ENCODE assay signal across 2 cellular contexts in genomic region chr2:201357216-201357615, GRCh38.
TF ChIP-seq lines count a peak whose summit lies in the region.

A gene with protein sequence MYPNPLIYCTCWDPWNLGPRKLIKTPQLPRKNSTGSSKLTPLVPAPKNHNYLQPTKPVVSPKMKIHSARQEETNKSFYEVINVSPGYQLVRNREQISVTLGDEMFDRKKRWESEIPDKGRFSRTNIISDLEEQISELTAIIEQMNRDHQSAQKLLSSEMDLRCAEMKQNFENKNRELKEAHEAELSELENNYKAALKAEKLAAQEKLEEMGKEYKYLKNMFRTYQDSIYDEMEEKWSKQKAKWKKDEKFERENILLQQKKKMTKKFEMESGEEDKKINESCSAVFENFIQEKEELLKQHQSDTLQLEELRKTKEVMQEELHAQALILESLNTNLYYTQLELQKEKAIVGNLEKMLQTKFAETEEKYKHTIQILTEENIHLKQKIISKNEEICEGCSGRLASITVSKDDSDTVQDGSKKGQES (minus strand): TSS chr2:201357345. CDS start chr2:201351404, 5,941 bp downstream.

TF ChIP-seq in IMR-90, 13 proteins besides CTCF, POLR2A, EP300 and RAD21:
- no peak for TF ChIP-seq NFE2L2 (IDR thresholded peaks at IDR 0.05; ENCODE audit: low read depth, low read length)
TF ChIP-seq in IMR-90: peak in this region for 0.

TF ChIP-seq in HepG2, 621 proteins besides CTCF, POLR2A, EP300 and RAD21 (continues in another document):
- no peak for TF ChIP-seq ZHX1 (CRISPR knock-in tag; IDR thresholded peaks at IDR 0.05; ENCODE audit: low read depth)
- TF ChIP-seq RARG (CRISPR knock-in tag; IDR thresholded peaks at IDR 0.05; ENCODE audit: low read depth), result no peak
- no peak for TF ChIP-seq ZNF644 (CRISPR knock-in tag; IDR thresholded peaks at IDR 0.05; ENCODE audit: low read depth)
- no peak for TF ChIP-seq ZNF503 (CRISPR knock-in tag; IDR thresholded peaks at IDR 0.05)
- no peak for TF ChIP-seq ZNF329 (CRISPR knock-in tag; IDR thresholded peaks at IDR 0.05; ENCODE audit: low read depth)
- 0 out of 2 replicates have a peak, but pooled peaks have one; percentile 61 for TF ChIP-seq FOXJ3 (CRISPR knock-in tag; IDR thresholded peaks at IDR 0.05; ENCODE audit: borderline replicate concordance)
- TF ChIP-seq ATF7 (IDR thresholded peaks at IDR 0.05), result no peak
- TF ChIP-seq ATF7 (CRISPR knock-in tag; IDR thresholded peaks at IDR 0.05), result no peak
- no peak for TF ChIP-seq JUN (CRISPR knock-in tag; IDR thresholded peaks at IDR 0.05)
- TF ChIP-seq FOXA3 (CRISPR knock-in tag; IDR thresholded peaks at IDR 0.05), result peak; percentile 30; the same call in 1 of the 2 replicates
- no peak for TF ChIP-seq SNAI1 (CRISPR knock-in tag; IDR thresholded peaks at IDR 0.05; ENCODE audit: borderline replicate concordance)
- no peak for TF ChIP-seq ZNF557 (CRISPR knock-in tag; IDR thresholded peaks at IDR 0.05)
- no peak for TF ChIP-seq SP1 (IDR thresholded peaks at IDR 0.05)
- no peak for TF ChIP-seq SP1 (CRISPR knock-in tag; IDR thresholded peaks at IDR 0.05)
- no peak for TF ChIP-seq ATF2 (CRISPR knock-in tag; IDR thresholded peaks at IDR 0.05)
- no peak for TF ChIP-seq ZSCAN21 (CRISPR knock-in tag; IDR thresholded peaks at IDR 0.05; ENCODE audit: borderline replicate concordance)
- TF ChIP-seq, protein P1, sequence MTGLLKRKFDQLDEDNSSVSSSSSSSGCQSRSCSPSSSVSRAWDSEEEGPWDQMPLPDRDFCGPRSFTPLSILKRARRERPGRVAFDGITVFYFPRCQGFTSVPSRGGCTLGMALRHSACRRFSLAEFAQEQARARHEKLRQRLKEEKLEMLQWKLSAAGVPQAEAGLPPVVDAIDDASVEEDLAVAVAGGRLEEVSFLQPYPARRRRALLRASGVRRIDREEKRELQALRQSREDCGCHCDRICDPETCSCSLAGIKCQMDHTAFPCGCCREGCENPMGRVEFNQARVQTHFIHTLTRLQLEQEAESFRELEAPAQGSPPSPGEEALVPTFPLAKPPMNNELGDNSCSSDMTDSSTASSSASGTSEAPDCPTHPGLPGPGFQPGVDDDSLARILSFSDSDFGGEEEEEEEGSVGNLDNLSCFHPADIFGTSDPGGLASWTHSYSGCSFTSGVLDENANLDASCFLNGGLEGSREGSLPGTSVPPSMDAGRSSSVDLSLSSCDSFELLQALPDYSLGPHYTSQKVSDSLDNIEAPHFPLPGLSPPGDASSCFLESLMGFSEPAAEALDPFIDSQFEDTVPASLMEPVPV (CRISPR knock-in tag; IDR thresholded peaks at IDR 0.05), result no peak
- TF ChIP-seq, protein P2, sequence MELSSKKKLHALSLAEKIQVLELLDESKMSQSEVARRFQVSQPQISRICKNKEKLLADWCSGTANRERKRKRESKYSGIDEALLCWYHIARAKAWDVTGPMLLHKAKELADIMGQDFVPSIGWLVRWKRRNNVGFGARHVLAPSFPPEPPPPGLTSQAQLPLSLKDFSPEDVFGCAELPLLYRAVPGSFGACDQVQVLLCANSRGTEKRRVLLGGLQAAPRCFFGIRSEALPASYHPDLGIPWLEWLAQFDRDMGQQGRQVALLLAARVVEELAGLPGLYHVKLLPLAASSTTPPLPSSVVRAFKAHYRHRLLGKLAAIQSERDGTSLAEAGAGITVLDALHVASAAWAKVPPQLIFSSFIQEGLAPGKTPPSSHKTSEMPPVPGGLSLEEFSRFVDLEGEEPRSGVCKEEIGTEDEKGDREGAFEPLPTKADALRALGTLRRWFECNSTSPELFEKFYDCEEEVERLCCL (CRISPR knock-in tag; IDR thresholded peaks at IDR 0.05; ENCODE audit: borderline replicate concordance), result no peak
- TF ChIP-seq, protein P3, sequence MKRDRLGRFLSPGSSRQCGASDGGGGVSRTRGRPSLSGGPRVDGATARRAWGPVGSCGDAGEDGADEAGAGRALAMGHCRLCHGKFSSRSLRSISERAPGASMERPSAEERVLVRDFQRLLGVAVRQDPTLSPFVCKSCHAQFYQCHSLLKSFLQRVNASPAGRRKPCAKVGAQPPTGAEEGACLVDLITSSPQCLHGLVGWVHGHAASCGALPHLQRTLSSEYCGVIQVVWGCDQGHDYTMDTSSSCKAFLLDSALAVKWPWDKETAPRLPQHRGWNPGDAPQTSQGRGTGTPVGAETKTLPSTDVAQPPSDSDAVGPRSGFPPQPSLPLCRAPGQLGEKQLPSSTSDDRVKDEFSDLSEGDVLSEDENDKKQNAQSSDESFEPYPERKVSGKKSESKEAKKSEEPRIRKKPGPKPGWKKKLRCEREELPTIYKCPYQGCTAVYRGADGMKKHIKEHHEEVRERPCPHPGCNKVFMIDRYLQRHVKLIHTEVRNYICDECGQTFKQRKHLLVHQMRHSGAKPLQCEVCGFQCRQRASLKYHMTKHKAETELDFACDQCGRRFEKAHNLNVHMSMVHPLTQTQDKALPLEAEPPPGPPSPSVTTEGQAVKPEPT (CRISPR knock-in tag; IDR thresholded peaks at IDR 0.05; ENCODE audit: low read depth), result no peak
- no peak for TF ChIP-seq ZNF383 (CRISPR knock-in tag; IDR thresholded peaks at IDR 0.05; ENCODE audit: borderline replicate concordance)
- no peak for TF ChIP-seq HCFC1 (IDR thresholded peaks at IDR 0.05; ENCODE audit: low read depth, low read length)
- no peak for TF ChIP-seq ZNF605 (CRISPR knock-in tag; IDR thresholded peaks at IDR 0.05)
- TF ChIP-seq CREB3 (CRISPR knock-in tag; IDR thresholded peaks at IDR 0.05), result no peak
- TF ChIP-seq XRCC5 (optimal IDR thresholded peaks at IDR 0.05; ENCODE audit: low read length), result no peak
- TF ChIP-seq RFX1 (IDR thresholded peaks at IDR 0.05), result peak; percentile 71
- TF ChIP-seq RORA (CRISPR knock-in tag; IDR thresholded peaks at IDR 0.05), result 0 out of 2 replicates have a peak, but pooled peaks have one; percentile 13
- TF ChIP-seq TBX3 (IDR thresholded peaks at IDR 0.05; ENCODE audit: borderline replicate concordance), result no peak
- no peak for TF ChIP-seq ZNF720 (CRISPR knock-in tag; IDR thresholded peaks at IDR 0.05)
- peak; percentile 78 for TF ChIP-seq NFYC (CRISPR knock-in tag; IDR thresholded peaks at IDR 0.05)
- TF ChIP-seq, protein P4, sequence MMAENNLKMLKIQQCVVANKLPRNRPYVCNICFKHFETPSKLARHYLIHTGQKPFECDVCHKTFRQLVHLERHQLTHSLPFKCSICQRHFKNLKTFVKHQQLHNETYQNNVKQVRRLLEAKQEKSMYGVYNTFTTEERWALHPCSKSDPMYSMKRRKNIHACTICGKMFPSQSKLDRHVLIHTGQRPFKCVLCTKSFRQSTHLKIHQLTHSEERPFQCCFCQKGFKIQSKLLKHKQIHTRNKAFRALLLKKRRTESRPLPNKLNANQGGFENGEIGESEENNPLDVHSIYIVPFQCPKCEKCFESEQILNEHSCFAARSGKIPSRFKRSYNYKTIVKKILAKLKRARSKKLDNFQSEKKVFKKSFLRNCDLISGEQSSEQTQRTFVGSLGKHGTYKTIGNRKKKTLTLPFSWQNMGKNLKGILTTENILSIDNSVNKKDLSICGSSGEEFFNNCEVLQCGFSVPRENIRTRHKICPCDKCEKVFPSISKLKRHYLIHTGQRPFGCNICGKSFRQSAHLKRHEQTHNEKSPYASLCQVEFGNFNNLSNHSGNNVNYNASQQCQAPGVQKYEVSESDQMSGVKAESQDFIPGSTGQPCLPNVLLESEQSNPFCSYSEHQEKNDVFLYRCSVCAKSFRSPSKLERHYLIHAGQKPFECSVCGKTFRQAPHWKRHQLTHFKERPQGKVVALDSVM (CRISPR knock-in tag; IDR thresholded peaks at IDR 0.05), result no peak
- TF ChIP-seq RFX3 (CRISPR knock-in tag; IDR thresholded peaks at IDR 0.05), result peak; percentile 85
- peak; percentile 23; the same call in 1 of the 2 replicates for TF ChIP-seq ZMYM4 (CRISPR knock-in tag; IDR thresholded peaks at IDR 0.05)
- TF ChIP-seq ZNF550 (CRISPR knock-in tag; IDR thresholded peaks at IDR 0.05; ENCODE audit: borderline replicate concordance), result no peak
- TF ChIP-seq MXI1 (IDR thresholded peaks at IDR 0.05; ENCODE audit: borderline replicate concordance, low read depth, low read length), result 0 out of 3 replicates have a peak, but pooled peaks have one; percentile 32
- no peak for TF ChIP-seq MLLT10 (CRISPR knock-in tag; IDR thresholded peaks at IDR 0.05)
- TF ChIP-seq EHMT2 (IDR thresholded peaks at IDR 0.05; ENCODE audit: borderline replicate concordance, low read depth, low read length), result no peak
- no peak for TF ChIP-seq ETV6 (CRISPR knock-in tag; conservative IDR thresholded peaks at IDR 0.05)
- TF ChIP-seq ZNF382 (CRISPR knock-in tag; IDR thresholded peaks at IDR 0.05; ENCODE audit: borderline replicate concordance), result no peak
- TF ChIP-seq ZNF281 (CRISPR knock-in tag; IDR thresholded peaks at IDR 0.05; ENCODE audit: borderline replicate concordance), result no peak
- TF ChIP-seq YEATS4 (CRISPR knock-in tag; IDR thresholded peaks at IDR 0.05; ENCODE audit: borderline replicate concordance), result no peak
- no peak for TF ChIP-seq SYNCRIP (IDR thresholded peaks at IDR 0.05; ENCODE audit: insufficient read depth, low read depth, low read length)
- TF ChIP-seq ZFP37 (CRISPR knock-in tag; IDR thresholded peaks at IDR 0.05; ENCODE audit: borderline replicate concordance), result no peak
- peak; percentile 80 for TF ChIP-seq NFYB (CRISPR knock-in tag; IDR thresholded peaks at IDR 0.05)
- no peak for TF ChIP-seq CBFB (CRISPR knock-in tag; IDR thresholded peaks at IDR 0.05)
